In the genomic region with DNA sequence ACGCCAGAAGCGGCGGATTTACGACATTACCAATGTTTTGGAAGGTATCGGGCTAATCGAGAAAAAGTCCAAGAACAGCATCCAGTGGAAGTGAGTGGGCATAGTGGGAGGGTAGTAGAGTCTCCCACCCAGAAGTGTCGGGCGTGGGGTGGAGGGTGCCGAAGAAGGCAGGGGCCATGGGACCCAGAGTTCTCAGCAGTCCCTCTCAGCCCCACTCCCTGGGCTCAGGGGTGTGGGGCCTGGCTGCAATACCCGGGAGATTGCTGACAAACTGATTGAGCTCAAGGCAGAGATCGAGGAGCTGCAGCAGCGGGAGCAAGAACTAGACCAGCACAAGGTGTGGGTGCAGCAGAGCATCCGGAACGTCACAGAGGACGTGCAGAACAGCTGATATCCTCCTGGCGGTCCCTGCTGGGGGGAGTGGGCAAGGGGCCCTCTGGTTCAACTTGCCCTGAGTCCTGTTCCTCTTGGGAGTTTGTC, we compare ENCODE assay signal across 8 cellular contexts. TPM values are rescaled to one million over a fixed set of nuclear protein-coding genes. Genes with fewer than 3 reads are reported as not detected.
A peak's percentile ranks its signal among the peaks of the same experiment; 100 is the strongest.
DNase-seq lines count a peak whose midpoint lies in the region; ATAC-seq and TF ChIP-seq lines count a peak whose summit lies in the region.

No MANE protein-coding gene starts in this region.

- H3K9me3 ChIP-seq in CD4-positive, alpha-beta T cell (ENCODE audit: control insufficient read depth, low read length): no peaks in the 10 kb centered on the region
- H3K9me3 ChIP-seq in MM.1S (replicated peaks; ENCODE audit: insufficient read depth, low read length): no peaks in the 10 kb centered on the region

- no peaks in the 10 kb centered on the region for H3K9me2 ChIP-seq in MM.1S (replicated peaks; ENCODE audit: insufficient read depth, low read length)

- CTCF ChIA-PET in CD4-positive, alpha-beta T cell (lab: Charles Lee): interaction anchor here (0.6 to 1.5 kb wide), 5 partner anchors 8 to 175 kb away, joined by 3 to 4 read pairs (median 3); no protein-coding TSS in a partner anchor

- H3K27me3 ChIP-seq in CD4-positive, alpha-beta T cell (ENCODE audit: control insufficient read depth, insufficient read depth, low read length): no peaks in the 10 kb centered on the region
- H3K27me3 ChIP-seq in MM.1S (replicated peaks; ENCODE audit: insufficient read depth, low read length): no peaks in the 10 kb centered on the region

- H3K36me3 ChIP-seq in MM.1S (replicated peaks; ENCODE audit: insufficient read depth, low read length): peaks cover 16% of the 10 kb centered on the region; the same call in 1 of the 2 replicates

- ATAC-seq in CD4-positive, alpha-beta T cell (ENCODE audit: poor library complexity): peak; percentile 40
- ATAC-seq in effector memory CD8-positive, alpha-beta T cell (replicated peaks): peak; percentile 45
- ATAC-seq in HG03469 (IDR thresholded peaks at IDR 0.05; ENCODE audit: unreplicated experiment): no peak

- POLR2A ChIA-PET in CD4-positive, alpha-beta T cell (lab: Charles Lee): interaction anchor here (1.1 to 1.6 kb wide), 3 partner anchors 9 to 43 kb away, joined by 3 to 9 read pairs (median 6); a partner anchor contains a TSS

- H4K20me1 ChIP-seq in MM.1S (ENCODE audit: insufficient read depth, low read length): no peaks in the 10 kb centered on the region

- peak overlapping the region; percentile 69 for H3K27ac ChIP-seq in CD4-positive, alpha-beta T cell (ENCODE audit: low read depth, low read length)
- H3K27ac ChIP-seq in MM.1S (ENCODE audit: low read length): peak overlapping the region; percentile 23; the same call in 1 of the 2 replicates

- no peak for DNase-seq in CD4-positive, alpha-beta T cell
- DNase-seq in MM.1S (no peak), neural crest cell (ENCODE audit: low read depth, low spot score) (no peak), inferior parietal cortex (ENCODE audit: extremely low spot score) (no peak), NCI-H2081 (lab: John Stamatoyannopoulos, UW) (no peak), GOT3 (lab: John Stamatoyannopoulos, UW) (no peak)
- DNase-seq in effector memory CD8-positive, alpha-beta T cell: no peak

- H3K4me3 ChIP-seq in MM.1S (ENCODE audit: low read length): peak overlapping the region; percentile 99

- no peak overlapping the region for H2AFZ ChIP-seq in MM.1S (ENCODE audit: low read length)

- peaks cover 53% of the 10 kb centered on the region for H3K36me3 Mint-ChIP-seq in CD4-positive, alpha-beta T cell (ENCODE audit: low read depth)
- H3K36me3 Mint-ChIP-seq in effector memory CD8-positive, alpha-beta T cell (ENCODE audit: insufficient read depth): peaks cover 35% of the 10 kb centered on the region
- H3K36me3 Mint-ChIP-seq in neural crest cell (ENCODE audit: low read depth): peaks cover 9% of the 10 kb centered on the region

- H3K4me2 ChIP-seq in MM.1S (ENCODE audit: low read depth, low read length): peak overlapping the region; percentile 97

- peaks cover 9% of the 10 kb centered on the region; the same call in 1 of the 2 replicates for H3K4me1 ChIP-seq in MM.1S (ENCODE audit: low read length)

- TF ChIP-seq CTCF in CD4-positive, alpha-beta T cell (IDR thresholded peaks at IDR 0.05): no peak
- no peak for TF ChIP-seq CTCF in MM.1S (IDR thresholded peaks at IDR 0.05; ENCODE audit: low read length)
- TF ChIP-seq CTCF in neural crest cell (conservative IDR thresholded peaks at IDR 0.05): no peak

- peaks cover 43% of the 10 kb centered on the region for H3K4me1 Mint-ChIP-seq in CD4-positive, alpha-beta T cell (ENCODE audit: low read depth)
- peaks cover 37 to 41% of the 10 kb centered on the region in 2 donors for H3K4me1 Mint-ChIP-seq in effector memory CD8-positive, alpha-beta T cell (ENCODE audit: low read depth in 2 of 2)
- H3K4me1 Mint-ChIP-seq in neural crest cell: peaks cover 31% of the 10 kb centered on the region

- H3K79me2 ChIP-seq in MM.1S (ENCODE audit: low read length): peaks cover 48% of the 10 kb centered on the region

- H3K27ac Mint-ChIP-seq in CD4-positive, alpha-beta T cell: peak overlapping the region; percentile 87
- H3K27ac Mint-ChIP-seq in effector memory CD8-positive, alpha-beta T cell: peak overlapping the region; percentile 89 to 94
- peak overlapping the region; percentile 43 for H3K27ac Mint-ChIP-seq in neural crest cell (ENCODE audit: unreplicated experiment)

- no peaks in the 10 kb centered on the region for H3F3A ChIP-seq in MM.1S (ENCODE audit: insufficient read depth, low read length)

- peak overlapping the region; percentile 92 for H3K4me3 Mint-ChIP-seq in CD4-positive, alpha-beta T cell
- H3K4me3 Mint-ChIP-seq in effector memory CD8-positive, alpha-beta T cell: peak overlapping the region; percentile 84 to 89
- H3K4me3 Mint-ChIP-seq in neural crest cell: peak overlapping the region; percentile 93

- H3K27me3 Mint-ChIP-seq in CD4-positive, alpha-beta T cell: no peaks in the 10 kb centered on the region
- no peaks in the 10 kb centered on the region for H3K27me3 Mint-ChIP-seq in effector memory CD8-positive, alpha-beta T cell
- peaks cover 2% of the 10 kb centered on the region for H3K27me3 Mint-ChIP-seq in neural crest cell (ENCODE audit: low read depth)

- peak overlapping the region; percentile 94 for H3K9ac ChIP-seq in MM.1S (ENCODE audit: low read length)

- intact Hi-C loops in CD4-positive, alpha-beta T cell (cut with DNase I, micrococcal nuclease): loop anchor here (1.0 to 5.0 kb wide), 3 partner anchors 34 to 261 kb away; a partner anchor contains a TSS

- H3K9me3 Mint-ChIP-seq in CD4-positive, alpha-beta T cell: no peaks in the 10 kb centered on the region
- no peaks in the 10 kb centered on the region for H3K9me3 Mint-ChIP-seq in effector memory CD8-positive, alpha-beta T cell
- no peaks in the 10 kb centered on the region for H3K9me3 Mint-ChIP-seq in neural crest cell

RNA-seq across cellular contexts. Expression of a gene that starts 0.9 kb away (rescaled TPM):
- total RNA-seq in CD4-positive, alpha-beta T cell: 10 to 100 TPM; 50.9 to 56.1 TPM
- 89.7 and 97.0 TPM in 2 replicates for total RNA-seq in neural crest cell

RNA-seq across cellular contexts. Expression of a gene that starts 2.9 kb away (rescaled TPM):
- total RNA-seq in CD4-positive, alpha-beta T cell: not detected
- 0.30 and 0.44 TPM in 2 replicates for total RNA-seq in neural crest cell

RNA-seq across cellular contexts. Expression of a gene that starts 6.1 kb away (rescaled TPM):
- total RNA-seq in CD4-positive, alpha-beta T cell: 1 to 10 TPM; 1.9 to 2.3 TPM
- total RNA-seq in neural crest cell: 3.9 and 4.5 TPM in 2 replicates

RNA-seq across cellular contexts. Expression of a gene that starts 9.1 kb away (rescaled TPM):
- total RNA-seq in CD4-positive, alpha-beta T cell: 10 to 100 TPM in 1 of 2 experiments, 1 to 10 TPM in 1; 9.7 to 10.6 TPM
- 90.9 and 97.7 TPM in 2 replicates for total RNA-seq in neural crest cell

RNA-seq across cellular contexts. Expression of a gene that starts 22.5 kb away (rescaled TPM):
- 1 to 10 TPM; 1.1 to 1.2 TPM for total RNA-seq in CD4-positive, alpha-beta T cell
- total RNA-seq in neural crest cell: 4.5 and 5.8 TPM in 2 replicates
